In genomic region chr9:127767405-127767804, GRCh38 we compare ENCODE assay signal across 9 cellular contexts. TPM values are rescaled to one million over a fixed set of nuclear protein-coding genes. Genes with fewer than 3 reads are reported as not detected.
DNase-seq lines count a peak whose midpoint lies in the region; ATAC-seq and TF ChIP-seq lines count a peak whose summit lies in the region.
"Had no signal": no experiment of that assay in that cellular context is flagged by ENCODE, and none has a peak within 500 bp of the region (broad histone marks: within the 10 kb centered on the region; RNA-seq: fewer than 3 reads in every experiment).

No MANE protein-coding gene starts in this region.

- peaks cover 0 to 1% (median 0%) of the 10 kb centered on the region in 3 donors for H3K27me3 Mint-ChIP-seq in CD14-positive monocyte (ENCODE audit: low read depth in 3 of 3)

- H3K27me3 ChIP-seq in NT2/D1 (ENCODE audit: insufficient read depth, insufficient read length) (no peaks in the 10 kb centered on the region), duodenal mucosa (ENCODE audit: control insufficient read depth in 1 of 2, insufficient read depth in 2 of 2, low read length in 2 of 2) (peaks cover 0 to 2% of the 10 kb centered on the region in 2 donors), neutrophil (no peaks in the 10 kb centered on the region)

- ATAC-seq in GM21528 (IDR thresholded peaks at IDR 0.05; ENCODE audit: low FRiP score, unreplicated experiment) = no peak
- ATAC-seq in GM19463 (IDR thresholded peaks at IDR 0.05; ENCODE audit: unreplicated experiment) = no peak

- no peak overlapping the region for H3K4me3 Mint-ChIP-seq in CD14-positive monocyte

- no peaks in the 10 kb centered on the region for H3K9me3 Mint-ChIP-seq in CD14-positive monocyte

- no peaks in the 10 kb centered on the region for H3K9me3 ChIP-seq in NT2/D1 (ENCODE audit: insufficient read depth, low read length)
- no peaks in the 10 kb centered on the region for H3K9me3 ChIP-seq in duodenal mucosa (ENCODE audit: control insufficient read depth in 1 of 2, low read length in 2 of 2)
- no peaks in the 10 kb centered on the region for H3K9me3 ChIP-seq in neutrophil

- peak overlapping the region; percentile 7 for H3K27ac ChIP-seq in duodenal mucosa (ENCODE audit: low read depth, low read length)
- H3K27ac ChIP-seq in neutrophil = peak overlapping the region; percentile 29

- H3K4me3 ChIP-seq in NT2/D1 (ENCODE audit: insufficient read length, low read depth) (no peak overlapping the region), duodenal mucosa (ENCODE audit: low read depth in 1 of 2, low read length in 2 of 2) (no peak overlapping the region), neutrophil (ENCODE audit: low read depth in 1 of 2, low read length in 1 of 2) (no peak overlapping the region)

- DNase-seq in CD14-positive monocyte (ENCODE audit: low spot score) (no peak), NT2/D1 (ENCODE audit: low read depth, low spot score) (no peak), middle frontal gyrus (ENCODE audit: extremely low spot score, low spot score) (no peak)
- no peak for DNase-seq in stimulated activated naive CD4-positive, alpha-beta T cell treated with Interleukin-2 at 50 U/mL for 16 hours (lab: John Stamatoyannopoulos, UW)
- DNase-seq: occipital lobe had no signal

- H3K9ac ChIP-seq in NT2/D1 (ENCODE audit: insufficient read length, low read depth) (peak overlapping the region; percentile 50), duodenal mucosa (ENCODE audit: low read depth in 1 of 2, low read length in 2 of 2) (no peak overlapping the region)

- H3K4me1 Mint-ChIP-seq in CD14-positive monocyte = peaks cover 91% of the 10 kb centered on the region

- H3K4me1 ChIP-seq in NT2/D1 (ENCODE audit: insufficient read depth, insufficient read length) = peaks cover 31% of the 10 kb centered on the region
- H3K4me1 ChIP-seq in duodenal mucosa (ENCODE audit: control insufficient read depth in 1 of 2, insufficient read depth in 2 of 2, low read length in 2 of 2) = peaks cover 12 to 42% of the 10 kb centered on the region in 2 donors
- H3K4me1 ChIP-seq in neutrophil (ENCODE audit: control insufficient read depth in 1 of 2, insufficient read depth in 1 of 2, low read depth in 1 of 2, low read length in 1 of 2) = peaks cover 65 to 69% of the 10 kb centered on the region in 2 experiments

- H3K36me3 ChIP-seq in NT2/D1 (ENCODE audit: insufficient read depth, insufficient read length, low read length) = peaks cover 3% of the 10 kb centered on the region
- no peaks in the 10 kb centered on the region for H3K36me3 ChIP-seq in duodenal mucosa (ENCODE audit: control insufficient read depth in 1 of 2, insufficient read depth in 2 of 2, low read length in 2 of 2)
- peaks cover 77% of the 10 kb centered on the region for H3K36me3 ChIP-seq in neutrophil

- peak overlapping the region in 5 of 7 donors; percentile 12 to 77 (median 62) for H3K27ac Mint-ChIP-seq in CD14-positive monocyte

- H3K36me3 Mint-ChIP-seq in CD14-positive monocyte = peaks cover 62 to 81% of the 10 kb centered on the region in 2 donors

- TF ChIP-seq CTCF in CD14-positive monocyte (IDR thresholded peaks at IDR 0.05) = no peak
- no peak for TF ChIP-seq CTCF in neutrophil (IDR thresholded peaks at IDR 0.05)

- intact Hi-C loops in CD14-positive monocyte (cut with micrococcal nuclease) = no loop called here

RNA-seq across cellular contexts. Expression of gene SH2D3C, which starts 11.1 kb away (rescaled TPM):
- 10 to 100 TPM; 11.5 to 20.5 TPM for polyA plus RNA-seq in CD14-positive monocyte

RNA-seq across cellular contexts. Expression of gene CDK9, which starts 18.4 kb away (rescaled TPM):
- polyA plus RNA-seq in CD14-positive monocyte = 10 to 100 TPM; 24.9 to 26.4 TPM

RNA-seq across cellular contexts. Expression of gene TOR2A, which starts 32.3 kb away (rescaled TPM):
- polyA plus RNA-seq in CD14-positive monocyte = 10 to 100 TPM; 57.4 to 60.0 TPM

RNA-seq across cellular contexts. Expression of gene FPGS, which starts 35.3 kb away (rescaled TPM):
- 10 to 100 TPM; 21.3 to 25.2 TPM for polyA plus RNA-seq in CD14-positive monocyte

RNA-seq across cellular contexts. Expression of gene TTC16, which starts 51.5 kb away (rescaled TPM):
- under 1 TPM in 1 of 2 donors, not detected in 1; 0.04 TPM for polyA plus RNA-seq in CD14-positive monocyte
